In the genomic region with DNA sequence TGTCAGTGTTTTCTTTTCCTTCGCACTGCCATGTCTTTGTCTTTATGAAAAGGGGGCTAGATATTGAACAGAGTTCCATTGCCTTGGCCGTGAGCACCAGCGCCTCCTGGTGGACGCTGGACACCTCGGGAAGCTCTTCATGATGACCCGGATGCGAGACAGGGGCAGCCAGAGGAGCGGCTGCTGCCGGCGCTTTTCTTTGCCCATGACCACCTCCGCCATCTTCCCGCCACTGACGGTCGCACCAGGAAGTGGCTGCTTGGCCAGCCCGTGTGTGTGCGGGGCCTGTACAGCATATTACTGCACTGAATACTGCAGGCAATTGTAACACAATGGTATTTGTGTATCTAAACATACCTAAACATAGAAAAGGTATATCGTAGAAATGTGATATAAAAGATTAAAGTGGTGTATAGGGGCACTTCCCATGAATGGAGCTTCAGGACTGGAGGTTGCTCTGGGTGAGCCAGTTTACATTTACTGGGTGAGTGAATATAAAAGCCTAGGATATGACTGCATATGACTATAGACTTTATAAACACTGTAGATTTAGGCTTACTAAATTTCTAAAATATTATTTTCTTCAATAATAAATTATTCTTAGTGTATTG, we compare ENCODE assay signal across 1 cellular context.
A peak's percentile ranks its signal among the peaks of the same experiment; 100 is the strongest.
TF ChIP-seq lines count a peak whose summit lies in the region.

No MANE protein-coding gene starts in this region.

TF ChIP-seq in K562, 482 proteins besides CTCF, POLR2A, EP300 and RAD21 (continued from another document):
- TF ChIP-seq, protein P1, sequence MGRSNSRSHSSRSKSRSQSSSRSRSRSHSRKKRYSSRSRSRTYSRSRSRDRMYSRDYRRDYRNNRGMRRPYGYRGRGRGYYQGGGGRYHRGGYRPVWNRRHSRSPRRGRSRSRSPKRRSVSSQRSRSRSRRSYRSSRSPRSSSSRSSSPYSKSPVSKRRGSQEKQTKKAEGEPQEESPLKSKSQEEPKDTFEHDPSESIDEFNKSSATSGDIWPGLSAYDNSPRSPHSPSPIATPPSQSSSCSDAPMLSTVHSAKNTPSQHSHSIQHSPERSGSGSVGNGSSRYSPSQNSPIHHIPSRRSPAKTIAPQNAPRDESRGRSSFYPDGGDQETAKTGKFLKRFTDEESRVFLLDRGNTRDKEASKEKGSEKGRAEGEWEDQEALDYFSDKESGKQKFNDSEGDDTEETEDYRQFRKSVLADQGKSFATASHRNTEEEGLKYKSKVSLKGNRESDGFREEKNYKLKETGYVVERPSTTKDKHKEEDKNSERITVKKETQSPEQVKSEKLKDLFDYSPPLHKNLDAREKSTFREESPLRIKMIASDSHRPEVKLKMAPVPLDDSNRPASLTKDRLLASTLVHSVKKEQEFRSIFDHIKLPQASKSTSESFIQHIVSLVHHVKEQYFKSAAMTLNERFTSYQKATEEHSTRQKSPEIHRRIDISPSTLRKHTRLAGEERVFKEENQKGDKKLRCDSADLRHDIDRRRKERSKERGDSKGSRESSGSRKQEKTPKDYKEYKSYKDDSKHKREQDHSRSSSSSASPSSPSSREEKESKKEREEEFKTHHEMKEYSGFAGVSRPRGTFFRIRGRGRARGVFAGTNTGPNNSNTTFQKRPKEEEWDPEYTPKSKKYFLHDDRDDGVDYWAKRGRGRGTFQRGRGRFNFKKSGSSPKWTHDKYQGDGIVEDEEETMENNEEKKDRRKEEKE (IDR thresholded peaks at IDR 0.05; ENCODE audit: borderline replicate concordance in 1 of 2, control insufficient read depth in 1 of 2, low read depth in 2 of 2, low read length in 1 of 2) = no peak
- TF ChIP-seq, protein P2, sequence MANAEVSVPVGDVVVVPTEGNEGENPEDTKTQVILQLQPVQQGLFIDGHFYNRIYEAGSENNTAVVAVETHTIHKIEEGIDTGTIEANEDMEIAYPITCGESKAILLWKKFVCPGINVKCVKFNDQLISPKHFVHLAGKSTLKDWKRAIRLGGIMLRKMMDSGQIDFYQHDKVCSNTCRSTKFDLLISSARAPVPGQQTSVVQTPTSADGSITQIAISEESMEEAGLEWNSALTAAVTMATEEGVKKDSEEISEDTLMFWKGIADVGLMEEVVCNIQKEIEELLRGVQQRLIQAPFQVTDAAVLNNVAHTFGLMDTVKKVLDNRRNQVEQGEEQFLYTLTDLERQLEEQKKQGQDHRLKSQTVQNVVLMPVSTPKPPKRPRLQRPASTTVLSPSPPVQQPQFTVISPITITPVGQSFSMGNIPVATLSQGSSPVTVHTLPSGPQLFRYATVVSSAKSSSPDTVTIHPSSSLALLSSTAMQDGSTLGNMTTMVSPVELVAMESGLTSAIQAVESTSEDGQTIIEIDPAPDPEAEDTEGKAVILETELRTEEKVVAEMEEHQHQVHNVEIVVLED (CRISPR knock-in tag; IDR thresholded peaks at IDR 0.05) = no peak
- TF ChIP-seq, protein P3, sequence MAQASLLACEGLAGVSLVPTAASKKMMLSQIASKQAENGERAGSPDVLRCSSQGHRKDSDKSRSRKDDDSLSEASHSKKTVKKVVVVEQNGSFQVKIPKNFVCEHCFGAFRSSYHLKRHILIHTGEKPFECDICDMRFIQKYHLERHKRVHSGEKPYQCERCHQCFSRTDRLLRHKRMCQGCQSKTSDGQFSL (CRISPR knock-in tag; IDR thresholded peaks at IDR 0.05) = no peak
- TF ChIP-seq, protein P3 (tag; IDR thresholded peaks at IDR 0.05) = no peak
- TF ChIP-seq, protein P4, sequence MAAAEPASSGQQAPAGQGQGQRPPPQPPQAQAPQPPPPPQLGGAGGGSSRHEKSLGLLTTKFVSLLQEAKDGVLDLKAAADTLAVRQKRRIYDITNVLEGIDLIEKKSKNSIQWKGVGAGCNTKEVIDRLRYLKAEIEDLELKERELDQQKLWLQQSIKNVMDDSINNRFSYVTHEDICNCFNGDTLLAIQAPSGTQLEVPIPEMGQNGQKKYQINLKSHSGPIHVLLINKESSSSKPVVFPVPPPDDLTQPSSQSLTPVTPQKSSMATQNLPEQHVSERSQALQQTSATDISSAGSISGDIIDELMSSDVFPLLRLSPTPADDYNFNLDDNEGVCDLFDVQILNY (CRISPR knock-in tag; IDR thresholded peaks at IDR 0.05) = no peak
- TF ChIP-seq FIP1L1 (IDR thresholded peaks at IDR 0.05; ENCODE audit: low read depth, low read length, poor library complexity, severe bottlenecking) = no peak
- TF ChIP-seq LEF1 (IDR thresholded peaks at IDR 0.05) = no peak
- no peak for TF ChIP-seq RBM15 (IDR thresholded peaks at IDR 0.05; ENCODE audit: insufficient read depth, low read length)
- TF ChIP-seq TAF7 (tag; IDR thresholded peaks at IDR 0.05) = no peak
- TF ChIP-seq NR2C2 (CRISPR knock-in tag; IDR thresholded peaks at IDR 0.05) = no peak
- peak; percentile 76; the same call in 1 of the 2 replicates for TF ChIP-seq NR2C2 (tag; IDR thresholded peaks at IDR 0.05)
- no peak for TF ChIP-seq SNRNP70 (optimal IDR thresholded peaks at IDR 0.05; ENCODE audit: low read depth, low read length)
- peak in 1 of 3 experiments; percentile 24 for TF ChIP-seq YY1 (IDR thresholded peaks at IDR 0.05; ENCODE audit: borderline replicate concordance in 1 of 3, control insufficient read depth in 1 of 3, extremely low read depth in 1 of 3, insufficient read depth in 3 of 3, insufficient read length in 1 of 3, insufficient replicate concordance in 2 of 3, low read depth in 1 of 3, low read length in 2 of 3)
- no peak for TF ChIP-seq CTBP1 (IDR thresholded peaks at IDR 0.05; ENCODE audit: borderline replicate concordance)
- no peak for TF ChIP-seq KLF13 (tag; IDR thresholded peaks at IDR 0.05; ENCODE audit: borderline replicate concordance, low read depth)
- 0 out of 2 replicates have a peak, but pooled peaks have one; percentile 33 for TF ChIP-seq RBFOX2 (IDR thresholded peaks at IDR 0.05; ENCODE audit: low read depth, low read length)
- no peak for TF ChIP-seq BMI1 (IDR thresholded peaks at IDR 0.05; ENCODE audit: low read length)
- TF ChIP-seq, protein P5, sequence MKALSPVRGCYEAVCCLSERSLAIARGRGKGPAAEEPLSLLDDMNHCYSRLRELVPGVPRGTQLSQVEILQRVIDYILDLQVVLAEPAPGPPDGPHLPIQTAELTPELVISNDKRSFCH (CRISPR knock-in tag; IDR thresholded peaks at IDR 0.05) = no peak
- TF ChIP-seq, protein P5 (tag; IDR thresholded peaks at IDR 0.05) = no peak
- TF ChIP-seq HMG20B (CRISPR knock-in tag; IDR thresholded peaks at IDR 0.05) = no peak
- no peak for TF ChIP-seq TCF7L2 (IDR thresholded peaks at IDR 0.05; ENCODE audit: low read depth, low read length)
- no peak for TF ChIP-seq HNRNPUL1 (IDR thresholded peaks at IDR 0.05; ENCODE audit: low read length)
